8 cellular contexts compared by ENCODE assay signal in the genomic region with DNA sequence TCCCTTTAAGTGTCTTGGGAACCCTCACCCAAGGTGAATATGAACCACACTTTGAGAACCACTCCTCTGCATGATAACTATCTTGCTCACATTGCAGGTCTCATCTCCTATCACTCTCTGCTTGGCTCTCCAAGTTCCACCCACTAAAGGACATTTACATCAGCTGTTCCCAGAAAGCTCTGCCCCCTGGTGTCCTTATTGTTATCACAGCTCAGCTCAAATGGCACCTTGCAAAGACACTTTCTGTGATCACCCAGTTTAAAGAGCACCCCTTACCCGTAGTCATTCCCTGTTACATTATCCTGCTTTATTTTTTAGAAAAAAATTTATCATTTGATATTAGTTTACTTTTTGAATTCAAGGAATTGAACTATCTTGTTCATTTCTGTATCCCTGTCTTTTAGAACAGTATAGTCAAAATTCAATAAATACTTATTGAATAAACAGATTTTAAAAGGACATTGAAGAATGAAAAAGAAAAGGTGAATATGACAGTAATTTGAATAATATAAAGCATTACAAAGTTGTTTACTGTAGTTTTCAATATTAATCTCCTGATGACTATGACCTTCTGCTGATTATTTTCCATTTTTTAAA. TPM values are rescaled to one million over a fixed set of nuclear protein-coding genes. Genes with fewer than 3 reads are reported as not detected.
DNase-seq lines count a peak whose midpoint lies in the region; ATAC-seq and FAIRE-seq lines count a peak whose summit lies in the region.

No MANE protein-coding gene starts in this region.

- DNase-seq in Right ventricle myocardium superior = no peak
- DNase-seq in cardiac septum (ENCODE audit: low spot score) = no peak
- peak; percentile 13 for DNase-seq in RCC 7860 (ENCODE audit: low spot score)
- peak; percentile 27 for DNase-seq in activated naive CD4-positive, alpha-beta T cell treated with anti-CD3 and anti-CD28 coated beads, Interleukin-2, amount 50 U/mL, for 16 hours
- no peak for DNase-seq in left ventricle myocardium superior
- peak; percentile 12 to 24 for DNase-seq in stimulated activated CD4-positive, alpha-beta T cell treated with anti-CD3 and anti-CD28 coated beads, Interleukin-1b, Interleukin-23, amount 100 ng/mL, for 4 hours (ENCODE audit: low read depth in 2 of 2)
- no peak for DNase-seq in retina

- FAIRE-seq in RCC 7860 (lab: Jason Lieb, UNC) = no peak

- peak; percentile 60 for ATAC-seq in Right ventricle myocardium superior (ENCODE audit: poor library complexity)
- ATAC-seq in HG02938 (IDR thresholded peaks at IDR 0.05; ENCODE audit: unreplicated experiment) = peak; percentile 58
- ATAC-seq in left ventricle myocardium superior = peak; percentile 33

- intact Hi-C loops in Right ventricle myocardium superior (cut with DNase I) = no loop called here
- intact Hi-C loops in cardiac septum (cut with DNase I) = no loop called here
- intact Hi-C loops in left ventricle myocardium superior (cut with micrococcal nuclease) = no loop called here

RNA-seq across cellular contexts. Expression of gene GUCY2C, which starts 20.5 kb away (rescaled TPM):
- total RNA-seq in Right ventricle myocardium superior (not detected), cardiac septum (not detected), left ventricle myocardium superior (not detected)

Comparison
In these comparisons a context has a peak if more than half of its experiments do, and no peak if none do; other contexts are left out.
1. DNase-seq: peak in RCC 7860 (single experiment), activated naive CD4-positive, alpha-beta T cell treated with anti-CD3 and anti-CD28 coated beads, Interleukin-2, amount 50 U/mL, for 16 hours (single experiment) and stimulated activated CD4-positive, alpha-beta T cell treated with anti-CD3 and anti-CD28 coated beads, Interleukin-1b, Interleukin-23, amount 100 ng/mL, for 4 hours (2 of 2); none in Right ventricle myocardium superior (single experiment), cardiac septum (single experiment), left ventricle myocardium superior (single experiment) and retina (single experiment).
2. Peak in every context shown above with its lines, with median percentiles within 50 percentile points of each other: ATAC-seq.